In the genomic region with DNA sequence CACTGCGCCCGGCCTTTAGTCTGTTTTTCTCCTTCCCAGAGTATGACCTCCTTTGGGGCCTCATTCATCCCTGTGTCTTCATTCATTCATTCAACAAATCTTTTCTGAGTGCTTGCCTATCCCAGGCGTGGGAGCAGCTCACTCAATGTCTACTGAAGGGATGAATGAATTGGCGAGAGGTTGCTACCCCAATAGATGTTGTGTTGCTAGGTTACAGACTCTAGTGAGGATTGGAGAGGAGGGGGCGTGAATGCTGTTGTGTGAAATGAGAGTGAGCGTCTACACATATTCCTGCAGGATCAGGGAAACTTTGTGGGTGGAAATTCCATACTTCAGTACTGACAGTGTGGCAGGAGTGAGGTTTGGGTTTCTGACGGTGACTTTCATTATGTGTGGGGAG, we compare ENCODE assay signal across 32 cellular contexts.
"Had no signal": no experiment of that assay in that cellular context is flagged by ENCODE, and none has a peak within 500 bp of the region (broad histone marks: within the 10 kb centered on the region; RNA-seq: fewer than 3 reads in every experiment).

No MANE protein-coding gene starts in this region.

- H3K4me3 Mint-ChIP-seq: activated CD4-positive, alpha-beta memory T cell treated with anti-CD3 and anti-CD28 coated beads for 36 hours; activated CD4-positive, alpha-beta T cell treated with anti-CD3 and anti-CD28 coated beads for 36 hours; activated CD4-positive, alpha-beta T cell treated with anti-CD3 and anti-CD28 coated beads, Interleukin-2, amount 10 ng/mL, durations not matched to agents 24 days and 14 days; activated CD8-positive, alpha-beta memory T cell treated with anti-CD3 and anti-CD28 coated beads, Interleukin-2, amount 10 ng/mL, durations not matched to agents 7 days and 5 days; activated CD8-positive, alpha-beta T cell treated with anti-CD3 and anti-CD28 coated beads, Interleukin-2, amount 10 ng/mL, durations not matched to agents 7 days and 5 days; activated naive CD4-positive, alpha-beta T cell treated with anti-CD3 and anti-CD28 coated beads, Interleukin-2, amount 10 ng/mL, durations not matched to agents 7 days and 5 days; activated naive CD8-positive, alpha-beta T cell treated with anti-CD3 and anti-CD28 coated beads, Interleukin-2, amount 10 ng/mL, durations not matched to agents 7 days and 5 days; activated T-helper 1 cell treated with anti-CD3 and anti-CD28 coated beads, Interleukin-12 subunit alpha, Interleukin-12 subunit beta, Interleukin-2, Interleukin-4 antibody, amounts not matched to agents 30 ng/mL and 10 ng/mL and 1 ng/mL, durations not matched to agents 14 hours and 24 hours and 36 hours; brain had no signal

- H3K36me3 Mint-ChIP-seq: activated CD4-positive, alpha-beta memory T cell treated with anti-CD3 and anti-CD28 coated beads for 36 hours; activated CD8-positive, alpha-beta memory T cell treated with anti-CD3 and anti-CD28 coated beads, Interleukin-2, amount 10 ng/mL, durations not matched to agents 7 days and 5 days; activated naive CD4-positive, alpha-beta T cell treated with anti-CD3 and anti-CD28 coated beads, Interleukin-2, amount 10 ng/mL, durations not matched to agents 7 days and 5 days; activated naive CD4-positive, alpha-beta T cell treated with anti-CD3 and anti-CD28 coated beads, Interleukin-2, amount 50 U/mL, for 72 hours; activated naive CD8-positive, alpha-beta T cell treated with anti-CD3 and anti-CD28 coated beads, Interleukin-2, amount 10 ng/mL, durations not matched to agents 7 days and 5 days; brain had no signal

- FAIRE-seq: endometrium, endothelial cell of umbilical vein had no signal

- H3K4me1 Mint-ChIP-seq: activated CD4-positive, alpha-beta T cell treated with anti-CD3 and anti-CD28 coated beads for 36 hours; activated CD4-positive, alpha-beta T cell treated with anti-CD3 and anti-CD28 coated beads, Interleukin-2, amount 10 ng/mL, durations not matched to agents 24 days and 14 days; activated CD8-positive, alpha-beta memory T cell treated with anti-CD3 and anti-CD28 coated beads, Interleukin-2, amount 10 ng/mL, durations not matched to agents 7 days and 5 days; activated naive CD4-positive, alpha-beta T cell treated with anti-CD3 and anti-CD28 coated beads, Interleukin-2, amount 10 ng/mL, durations not matched to agents 7 days and 5 days; activated naive CD8-positive, alpha-beta T cell treated with anti-CD3 and anti-CD28 coated beads, Interleukin-2, amount 10 ng/mL, durations not matched to agents 7 days and 5 days had no signal

- H3K36me3 ChIP-seq: ascending aorta, breast epithelium, cardiac muscle cell, esophagus squamous epithelium, gastroesophageal sphincter had no signal

- H3K27me3 Mint-ChIP-seq: activated CD4-positive, alpha-beta memory T cell treated with anti-CD3 and anti-CD28 coated beads for 36 hours; activated CD4-positive, alpha-beta T cell treated with anti-CD3 and anti-CD28 coated beads for 36 hours; activated CD8-positive, alpha-beta memory T cell treated with anti-CD3 and anti-CD28 coated beads, Interleukin-2, amount 10 ng/mL, durations not matched to agents 7 days and 5 days; brain had no signal

- H3K4me1 ChIP-seq: ascending aorta, breast epithelium, esophagus squamous epithelium, gastroesophageal sphincter had no signal

- H3K9me3 ChIP-seq: ascending aorta, breast epithelium, esophagus squamous epithelium, gastroesophageal sphincter had no signal

- H3K4me3 ChIP-seq: ascending aorta, breast epithelium, cardiac muscle cell, coronary artery, esophagus squamous epithelium, gastroesophageal sphincter had no signal

- DNase-seq: activated CD4-positive, alpha-beta memory T cell treated with anti-CD3 and anti-CD28 coated beads for 36 hours; activated CD4-positive, alpha-beta T cell treated with anti-CD3 and anti-CD28 coated beads for 36 hours; activated CD4-positive, alpha-beta T cell treated with anti-CD3 and anti-CD28 coated beads, Interleukin-2, amount 10 ng/mL, durations not matched to agents 24 days and 14 days; activated CD4-positive, CD25-positive, alpha-beta regulatory T cell; activated CD4-positive, CD25-positive, alpha-beta regulatory T cell treated with anti-CD3 and anti-CD28 coated beads, Interleukin-2, amount 50 U/mL, for 72 hours; activated CD8-positive, alpha-beta memory T cell treated with anti-CD3 and anti-CD28 coated beads, Interleukin-2, amount 10 ng/mL, durations not matched to agents 7 days and 5 days; activated CD8-positive, alpha-beta memory T cell treated with anti-CD3 and anti-CD28 coated beads, Interleukin-2, amount 50 U/mL, for 4 hours; activated CD8-positive, alpha-beta T cell treated with anti-CD3 and anti-CD28 coated beads, Interleukin-2, amount 10 ng/mL, durations not matched to agents 7 days and 5 days; activated effector memory CD4-positive, alpha-beta T cell treated with anti-CD3 and anti-CD28 coated beads, Interleukin-2, amount 50 U/mL, for 16 hours; activated naive CD4-positive, alpha-beta T cell treated with anti-CD3 and anti-CD28 coated beads, Interleukin-2, amount 10 ng/mL, durations not matched to agents 7 days and 5 days; activated naive CD8-positive, alpha-beta T cell treated with anti-CD3 and anti-CD28 coated beads, Interleukin-2, amount 10 ng/mL, durations not matched to agents 7 days and 5 days; activated T-cell treated with anti-CD3 and anti-CD28 coated beads, Interleukin-2, amount 50 U/mL, for 1 hour; activated T-cell treated with anti-CD3 and anti-CD28 coated beads, Interleukin-2, amount 50 U/mL, for 48 hours; central memory CD4-positive, alpha-beta T cell; cerebellar nuclear complex; dermis blood vessel endothelial cell; effector CD8-positive, alpha-beta T cell; esophagus squamous epithelium; foreskin melanocyte; T-helper 2 cell had no signal

- H3K9me3 Mint-ChIP-seq: activated CD4-positive, alpha-beta memory T cell treated with anti-CD3 and anti-CD28 coated beads for 36 hours; activated CD4-positive, alpha-beta T cell treated with anti-CD3 and anti-CD28 coated beads, Interleukin-2, amount 10 ng/mL, durations not matched to agents 24 days and 14 days; activated naive CD4-positive, alpha-beta T cell treated with anti-CD3 and anti-CD28 coated beads, Interleukin-2, amount 10 ng/mL, durations not matched to agents 7 days and 5 days; activated naive CD4-positive, alpha-beta T cell treated with anti-CD3 and anti-CD28 coated beads, Interleukin-2, amount 50 U/mL, for 72 hours; activated naive CD8-positive, alpha-beta T cell treated with anti-CD3 and anti-CD28 coated beads, Interleukin-2, amount 10 ng/mL, durations not matched to agents 7 days and 5 days; activated T-helper 1 cell treated with anti-CD3 and anti-CD28 coated beads, Interleukin-12 subunit alpha, Interleukin-12 subunit beta, Interleukin-2, Interleukin-4 antibody, amounts not matched to agents 30 ng/mL and 10 ng/mL and 1 ng/mL, durations not matched to agents 14 hours and 24 hours and 36 hours; activated T-helper 2 cell treated with anti-CD3 and anti-CD28 coated beads, Interferon-gamma antibody, Interleukin-2, Interleukin-4, amounts not matched to agents 10 μg/mL and 5 μg/mL and 100 μg/mL, durations not matched to agents 14 hours and 24 hours and 36 hours; brain had no signal

- ATAC-seq: activated CD4-positive, alpha-beta T cell treated with anti-CD3 and anti-CD28 coated beads for 36 hours; activated CD8-positive, alpha-beta memory T cell treated with anti-CD3 and anti-CD28 coated beads, Interleukin-2, amount 10 ng/mL, durations not matched to agents 7 days and 5 days; activated CD8-positive, alpha-beta T cell treated with anti-CD3 and anti-CD28 coated beads, Interleukin-2, amount 10 ng/mL, durations not matched to agents 7 days and 5 days; activated naive CD4-positive, alpha-beta T cell treated with anti-CD3 and anti-CD28 coated beads, Interleukin-2, amount 50 U/mL, for 72 hours; gastroesophageal sphincter had no signal

- H3K27ac ChIP-seq: ascending aorta, breast epithelium, cardiac muscle cell, coronary artery, epithelial cell of prostate, esophagus squamous epithelium, gastroesophageal sphincter had no signal

- H3K27me3 ChIP-seq: ascending aorta, breast epithelium, cardiac muscle cell, esophagus squamous epithelium, gastroesophageal sphincter had no signal

- H3K27ac Mint-ChIP-seq: activated CD4-positive, alpha-beta memory T cell treated with anti-CD3 and anti-CD28 coated beads for 36 hours; activated CD4-positive, alpha-beta T cell treated with anti-CD3 and anti-CD28 coated beads for 36 hours; activated CD4-positive, alpha-beta T cell treated with anti-CD3 and anti-CD28 coated beads, Interleukin-2, amount 10 ng/mL, durations not matched to agents 24 days and 14 days; activated CD8-positive, alpha-beta memory T cell treated with anti-CD3 and anti-CD28 coated beads, Interleukin-2, amount 10 ng/mL, durations not matched to agents 7 days and 5 days; activated CD8-positive, alpha-beta T cell treated with anti-CD3 and anti-CD28 coated beads, Interleukin-2, amount 10 ng/mL, durations not matched to agents 7 days and 5 days; activated naive CD4-positive, alpha-beta T cell treated with anti-CD3 and anti-CD28 coated beads, Interleukin-2, amount 10 ng/mL, durations not matched to agents 7 days and 5 days; activated naive CD4-positive, alpha-beta T cell treated with anti-CD3 and anti-CD28 coated beads, Interleukin-2, amount 50 U/mL, for 72 hours; activated naive CD8-positive, alpha-beta T cell treated with anti-CD3 and anti-CD28 coated beads, Interleukin-2, amount 10 ng/mL, durations not matched to agents 7 days and 5 days; activated T-helper 1 cell treated with anti-CD3 and anti-CD28 coated beads, Interleukin-12 subunit alpha, Interleukin-12 subunit beta, Interleukin-2, Interleukin-4 antibody, amounts not matched to agents 30 ng/mL and 10 ng/mL and 1 ng/mL, durations not matched to agents 14 hours and 24 hours and 36 hours; activated T-helper 2 cell treated with anti-CD3 and anti-CD28 coated beads, Interferon-gamma antibody, Interleukin-2, Interleukin-4, amounts not matched to agents 10 μg/mL and 5 μg/mL and 100 μg/mL, durations not matched to agents 14 hours and 24 hours and 36 hours had no signal
